ENCODE assay signal across 8 cellular contexts in genomic region chr17:28727727-28728363, GRCh38. TPM values are rescaled to one million over a fixed set of nuclear protein-coding genes. Genes with fewer than 3 reads are reported as not detected.
DNase-seq lines count a peak whose midpoint lies in the region; ATAC-seq and TF ChIP-seq lines count a peak whose summit lies in the region.

No MANE protein-coding gene starts in this region.

- H3K4me2 ChIP-seq in smooth muscle cell: peak overlapping the region; percentile 98

- H3K9me3 ChIP-seq in smooth muscle cell (replicated peaks; ENCODE audit: low read depth): no peaks in the 10 kb centered on the region

- TF ChIP-seq RAD21 in Ishikawa (IDR thresholded peaks at IDR 0.05; ENCODE audit: low read depth): peak; percentile 3; the same call in 1 of the 2 replicates

- no peaks in the 10 kb centered on the region for H3K9me3 Mint-ChIP-seq in activated naive CD4-positive, alpha-beta T cell treated with anti-CD3 and anti-CD28 coated beads, Interleukin-2, amount 50 U/mL, for 24 hours

- peaks cover 18% of the 10 kb centered on the region for H3K36me3 Mint-ChIP-seq in activated naive CD4-positive, alpha-beta T cell treated with anti-CD3 and anti-CD28 coated beads, Interleukin-2, amount 50 U/mL, for 24 hours

- peak; percentile 37 for ATAC-seq in GM21423 (IDR thresholded peaks at IDR 0.05; ENCODE audit: unreplicated experiment)

- peak overlapping the region; percentile 98 for H3K27ac ChIP-seq in smooth muscle cell (ENCODE audit: low read depth)

- peaks cover 9% of the 10 kb centered on the region for H3K4me1 ChIP-seq in smooth muscle cell (ENCODE audit: low read depth)

- peak overlapping the region; percentile 99 for H3K27ac Mint-ChIP-seq in activated naive CD4-positive, alpha-beta T cell treated with anti-CD3 and anti-CD28 coated beads, Interleukin-2, amount 50 U/mL, for 24 hours

- no peak for TF ChIP-seq EP300 in Ishikawa (IDR thresholded peaks at IDR 0.05; ENCODE audit: borderline replicate concordance)

- H3K27me3 Mint-ChIP-seq in activated naive CD4-positive, alpha-beta T cell treated with anti-CD3 and anti-CD28 coated beads, Interleukin-2, amount 50 U/mL, for 24 hours: no peaks in the 10 kb centered on the region

- H3K79me2 ChIP-seq in smooth muscle cell (ENCODE audit: low read depth): peaks cover 2% of the 10 kb centered on the region

- peaks cover 18% of the 10 kb centered on the region for H4K20me1 ChIP-seq in smooth muscle cell (ENCODE audit: low read depth)

- H3K9ac ChIP-seq in smooth muscle cell (ENCODE audit: low read depth): peak overlapping the region; percentile 90

- 2% methylated on average over 37 of the region's 37 CpGs for WGBS in smooth muscle cell (ENCODE audit: low lambda C conversion rate)

- H3K27me3 ChIP-seq in smooth muscle cell (ENCODE audit: low read depth): no peaks in the 10 kb centered on the region

- peak overlapping the region; percentile 83 for H2AFZ ChIP-seq in smooth muscle cell (ENCODE audit: low read depth)

- H3K36me3 ChIP-seq in smooth muscle cell (ENCODE audit: low read depth): no peaks in the 10 kb centered on the region

- peaks cover 42% of the 10 kb centered on the region for H3K4me1 Mint-ChIP-seq in activated naive CD4-positive, alpha-beta T cell treated with anti-CD3 and anti-CD28 coated beads, Interleukin-2, amount 50 U/mL, for 24 hours

- H3K4me3 ChIP-seq in iPS-11a (ENCODE audit: low read depth, low read length): peak overlapping the region; percentile 78
- peak overlapping the region; percentile 86 for H3K4me3 ChIP-seq in smooth muscle cell

- DNase-seq in Daoy (ENCODE audit: low read depth): peak; percentile 87
- DNase-seq in SHP77 treated with DMSO at 0.1 percent for 48 hours (lab: John Stamatoyannopoulos, UW): peak; percentile 65
- DNase-seq in smooth muscle cell (lab: John Stamatoyannopoulos, UW; ENCODE audit: unreplicated experiment): no peak
- no peak for DNase-seq in NCI-H2081 treated with DMSO at 0.1 percent for 48 hours (lab: John Stamatoyannopoulos, UW)

- H3K4me3 Mint-ChIP-seq in activated naive CD4-positive, alpha-beta T cell treated with anti-CD3 and anti-CD28 coated beads, Interleukin-2, amount 50 U/mL, for 24 hours: peak overlapping the region; percentile 95

- no peak for TF ChIP-seq CTCF in smooth muscle cell (IDR thresholded peaks at IDR 0.05; ENCODE audit: borderline replicate concordance, insufficient read depth, poor library complexity, severe bottlenecking)

- H3F3A ChIP-seq in smooth muscle cell (ENCODE audit: low read depth): peaks cover 10% of the 10 kb centered on the region

TF ChIP-seq in Ishikawa, 13 proteins besides CTCF, POLR2A, EP300 and RAD21:
- TF ChIP-seq ZBTB7A (IDR thresholded peaks at IDR 0.05; ENCODE audit: low read depth) (peak; percentile 10; the same call in 1 of the 2 replicates), CEBPB (IDR thresholded peaks at IDR 0.05) (no peak), TCF12 (IDR thresholded peaks at IDR 0.05; ENCODE audit: low read depth) (0 out of 2 replicates have a peak, but pooled peaks have one; percentile 3), NFIC (IDR thresholded peaks at IDR 0.05) (no peak), EGR1 (IDR thresholded peaks at IDR 0.05) (no peak), YY1 (IDR thresholded peaks at IDR 0.05; ENCODE audit: low read depth) (no peak)
- TF ChIP-seq, protein P1, sequence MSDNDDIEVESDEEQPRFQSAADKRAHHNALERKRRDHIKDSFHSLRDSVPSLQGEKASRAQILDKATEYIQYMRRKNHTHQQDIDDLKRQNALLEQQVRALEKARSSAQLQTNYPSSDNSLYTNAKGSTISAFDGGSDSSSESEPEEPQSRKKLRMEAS (IDR thresholded peaks at IDR 0.05): peak; percentile 25; the same call in 1 of the 2 replicates

RNA-seq across cellular contexts. Expression of gene NEK8, which starts 0.7 kb away (rescaled TPM):
- total RNA-seq in Daoy (2014; rRNA removed; shearing (Covaris generic)): 2.9 and 10.2 TPM in 2 replicates
- total RNA-seq in smooth muscle cell: 1.2 and 2.8 TPM in 2 replicates
- 4.6 TPM in 2 replicates for polyA plus RNA-seq in smooth muscle cell

RNA-seq across cellular contexts. Expression of gene TLCD1, which starts 1.8 kb away (rescaled TPM):
- 1.3 and 2.4 TPM in 2 replicates for total RNA-seq in Daoy (2014; rRNA removed; shearing (Covaris generic))
- 14.7 and 21.9 TPM in 2 replicates for total RNA-seq in smooth muscle cell
- 11.2 and 15.6 TPM in 2 replicates for polyA plus RNA-seq in smooth muscle cell

RNA-seq across cellular contexts. Expression of gene RPL23A, which starts 8.1 kb away (rescaled TPM):
- 697 and 1,346 TPM in 2 replicates for total RNA-seq in Daoy (2014; rRNA removed; shearing (Covaris generic))
- total RNA-seq in smooth muscle cell: 626 and 629 TPM in 2 replicates
- 1,149 and 1,234 TPM in 2 replicates for polyA plus RNA-seq in smooth muscle cell

RNA-seq across cellular contexts. Expression of gene RAB34, which starts 10.2 kb away (rescaled TPM):
- total RNA-seq in Daoy (2014; rRNA removed; shearing (Covaris generic)): 243 and 290 TPM in 2 replicates
- 141 and 208 TPM in 2 replicates for total RNA-seq in smooth muscle cell
- 256 and 289 TPM in 2 replicates for polyA plus RNA-seq in smooth muscle cell

RNA-seq across cellular contexts. Expression of gene TRAF4, which starts 16.0 kb away (rescaled TPM):
- total RNA-seq in Daoy (2014; rRNA removed; shearing (Covaris generic)): 20.4 and 23.7 TPM in 2 replicates
- total RNA-seq in smooth muscle cell: 82.1 and 97.0 TPM in 2 replicates
- polyA plus RNA-seq in smooth muscle cell: 47.5 and 55.2 TPM in 2 replicates

Comparison
In these comparisons a context has a peak if more than half of its experiments do, and no peak if none do; other contexts are left out.
1. DNase-seq: peak in Daoy (single experiment) and SHP77 treated with DMSO at 0.1 percent for 48 hours (single experiment); none in smooth muscle cell (single experiment) and NCI-H2081 treated with DMSO at 0.1 percent for 48 hours (single experiment).